19 cellular contexts compared by ENCODE assay signal in genomic region chr4:126708716-126709115, GRCh38.
DNase-seq lines count a peak whose midpoint lies in the region; ATAC-seq, FAIRE-seq and TF ChIP-seq lines count a peak whose summit lies in the region.
"Had no signal": no experiment of that assay in that cellular context is flagged by ENCODE, and none has a peak within 500 bp of the region (broad histone marks: within the 10 kb centered on the region; RNA-seq: fewer than 3 reads in every experiment).

No MANE protein-coding gene starts in this region.

- H3K4me2 ChIP-seq in keratinocyte (ENCODE audit: control insufficient read depth, extremely low read depth, insufficient read depth, low read depth, low read length), result peak overlapping the region; percentile 4
- H3K4me2 ChIP-seq: KMS-11, SK-N-SH had no signal

- no peaks in the 10 kb centered on the region for H3K9me3 ChIP-seq in keratinocyte (ENCODE audit: control insufficient read depth, low read depth, low read length)
- H3K9me3 ChIP-seq: SK-N-SH had no signal

- H3K9ac ChIP-seq in keratinocyte (ENCODE audit: control insufficient read depth, extremely low read depth, insufficient read depth, low read length), result no peak overlapping the region
- H3K9ac ChIP-seq: KMS-11, SK-N-SH had no signal

- no peak overlapping the region for H2AFZ ChIP-seq in keratinocyte (ENCODE audit: control insufficient read depth, low read length)

- no peaks in the 10 kb centered on the region for H3K36me3 ChIP-seq in bronchial epithelial cell (ENCODE audit: control insufficient read depth, insufficient read depth, low read length)
- no peaks in the 10 kb centered on the region for H3K36me3 ChIP-seq in keratinocyte (ENCODE audit: control insufficient read depth in 2 of 2, extremely low read depth in 1 of 2, insufficient read depth in 2 of 2, low read length in 2 of 2)

- no peaks in the 10 kb centered on the region for H3K79me2 ChIP-seq in keratinocyte (ENCODE audit: control insufficient read depth, insufficient read depth, low read length)

- no peak for ATAC-seq in HG03571 (IDR thresholded peaks at IDR 0.05; ENCODE audit: unreplicated experiment)
- no peak for ATAC-seq in Right ventricle myocardium inferior

- dilution Hi-C loops in keratinocyte (cut with MboI; ENCODE audit: extremely low pct_ligation_motif_present, low sequenced_read_pairs), result no loop called here

- intact Hi-C loops in Right ventricle myocardium inferior (cut with DNase I), result no loop called here

- H3K4me1 ChIP-seq in keratinocyte (ENCODE audit: control insufficient read depth, extremely low read depth, insufficient read depth, low read length), result peaks cover 18% of the 10 kb centered on the region

- FAIRE-seq in bronchial epithelial cell (lab: Jason Lieb, UNC), result no peak
- peak; percentile 96 for FAIRE-seq in keratinocyte (lab: Jason Lieb, UNC)
- FAIRE-seq: GM12891 had no signal

- no peaks in the 10 kb centered on the region for H4K20me1 ChIP-seq in keratinocyte (ENCODE audit: control insufficient read depth, extremely low read depth, insufficient read depth, low read length)

- DNase-seq in M059J (ENCODE audit: low read depth) (peak; percentile 40), NCI-H446 treated with DMSO at 0.1 percent for 48 hours (lab: John Stamatoyannopoulos, UW) (peak; percentile 41), bronchial epithelial cell (ENCODE audit: low read depth) (peak; percentile 94), keratinocyte (ENCODE audit: low read depth, low spot score) (peak; percentile 69), Right ventricle myocardium inferior (ENCODE audit: missing footprints) (no peak), cerebellar cortex (ENCODE audit: low spot score) (no peak)
- DNase-seq: CD4-positive, CD25-positive, alpha-beta regulatory T cell; GOT3; HCEC 1CT; MV-4-11; NCI-H1417 treated with DMSO at 0.1 percent for 48 hours; NCI-H187; NCI-H345; NCI-H526; SIG-M5; SK-N-SH had no signal

- no peaks in the 10 kb centered on the region for H3K9me1 ChIP-seq in keratinocyte (ENCODE audit: control insufficient read depth, extremely low read depth, insufficient read depth, low read length)

- no peak for TF ChIP-seq CTCF in bronchial epithelial cell (IDR thresholded peaks at IDR 0.05; ENCODE audit: insufficient read depth, low read length, severe bottlenecking)
- no peak for TF ChIP-seq CTCF in keratinocyte (optimal IDR thresholded peaks at IDR 0.05 in 1 of 3, IDR thresholded peaks at IDR 0.05 in 1 of 3, conservative IDR thresholded peaks at IDR 0.05 in 1 of 3; ENCODE audit: extremely low read depth in 1 of 3, insufficient read depth in 2 of 3, low read length in 3 of 3)

- H3K27me3 ChIP-seq in bronchial epithelial cell (ENCODE audit: control insufficient read depth, insufficient read depth, low read length) (no peaks in the 10 kb centered on the region), keratinocyte (ENCODE audit: control insufficient read depth, extremely low read depth, insufficient read depth, low read length) (no peaks in the 10 kb centered on the region)

- no peak overlapping the region for H3K4me3 ChIP-seq in bronchial epithelial cell (ENCODE audit: low read depth, low read length)
- H3K4me3 ChIP-seq in keratinocyte (ENCODE audit: control insufficient read depth in 2 of 3, extremely low read depth in 1 of 3, insufficient read depth in 2 of 3, low read depth in 1 of 3, low read length in 3 of 3), result no peak overlapping the region

- no peak overlapping the region for H3K27ac ChIP-seq in keratinocyte (ENCODE audit: control insufficient read depth, insufficient read depth, low read length)
- H3K27ac ChIP-seq: KMS-11 had no signal

Comparison
In these comparisons a context has a peak if more than half of its experiments do, and no peak if none do; other contexts are left out.
1. DNase-seq: peak in M059J (single experiment), NCI-H446 treated with DMSO at 0.1 percent for 48 hours (single experiment), bronchial epithelial cell (single experiment) and keratinocyte (single experiment); none in Right ventricle myocardium inferior (single experiment) and cerebellar cortex (single experiment).